ENCODE assay signal across 21 cellular contexts in the genomic region with DNA sequence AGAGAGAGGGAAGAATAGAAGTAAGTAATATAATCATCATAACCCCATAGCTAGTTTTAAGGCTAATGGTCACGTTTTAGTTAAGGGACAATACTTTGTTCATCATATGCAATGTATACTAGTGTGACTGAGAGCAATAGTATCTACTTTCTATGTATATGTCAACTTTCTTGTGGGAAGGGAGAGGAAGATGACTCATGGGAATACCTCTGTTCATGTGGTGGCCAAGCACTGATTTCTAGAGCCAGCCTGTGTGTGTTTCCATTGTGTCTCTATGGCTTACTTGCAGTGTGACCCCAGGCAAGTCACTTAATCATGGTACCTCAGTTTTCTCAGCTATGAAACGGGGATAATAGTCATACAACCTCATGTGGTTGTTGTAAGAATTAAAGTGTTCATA.
DNase-seq lines count a peak whose midpoint lies in the region; ATAC-seq, FAIRE-seq and TF ChIP-seq lines count a peak whose summit lies in the region.
"Had no signal": no experiment of that assay in that cellular context is flagged by ENCODE, and none has a peak within 500 bp of the region (broad histone marks: within the 10 kb centered on the region; RNA-seq: fewer than 3 reads in every experiment).

No MANE protein-coding gene starts in this region.

- H3K4me3 Mint-ChIP-seq in astrocyte (ENCODE audit: unreplicated experiment) (no peak overlapping the region), Caco-2 (ENCODE audit: unreplicated experiment) (no peak overlapping the region)
- H3K4me3 Mint-ChIP-seq: activated T-cell treated with anti-CD3 and anti-CD28 coated beads, Interleukin-2, amount 50 U/mL, for 4 hours; dendritic cell treated with granulocyte-macrophage colony-stimulating factor and Interleukin-4, amounts not matched to agents 40 ng/mL and 50 ng/mL, for 4 days; stimulated activated naive B cell treated with anti-CD40 and anti-IgM and Interleukin-4, amounts not matched to agents 10 μg/mL and 1 μg/mL and 100 μg/mL, for 72 hours; type B pancreatic cell had no signal

- H3K9me2 ChIP-seq in Karpas-422 (replicated peaks; ENCODE audit: insufficient read depth, low read length) = no peaks in the 10 kb centered on the region

- H3K4me3 ChIP-seq in AG04450 (ENCODE audit: low read depth, low read length) (no peak overlapping the region), astrocyte (ENCODE audit: insufficient read depth, low read depth, low read length) (no peak overlapping the region), Caco-2 (ENCODE audit: low read depth, low read length) (no peak overlapping the region), Karpas-422 (ENCODE audit: low read length) (no peak overlapping the region)
- H3K4me3 ChIP-seq: adrenal gland, esophagus muscularis mucosa, ovary, spleen had no signal

- no TSS peak for BruUV-seq in Caco-2 (replicated peaks; lab: Mats Ljungman, UMichigan)

- no peak for ATAC-seq in GM21367 (IDR thresholded peaks at IDR 0.05; ENCODE audit: unreplicated experiment)
- ATAC-seq: activated T-cell treated with anti-CD3 and anti-CD28 coated beads, Interleukin-2, amount 50 U/mL, for 4 hours; left ventricle myocardium superior; stimulated activated naive B cell treated with anti-CD40 and anti-IgM and Interleukin-4, amounts not matched to agents 10 μg/mL and 1 μg/mL and 100 μg/mL, for 72 hours had no signal

- intact Hi-C loops in Caco-2 (cut with micrococcal nuclease; ENCODE audit: unreplicated experiment) = no loop called here

- DNase-seq in AG04450 (ENCODE audit: low read depth, low spot score) (peak; percentile 2), HT1080 (ENCODE audit: low read depth) (peak; percentile 90), astrocyte (ENCODE audit: low read depth) (peak; percentile 82), foreskin melanocyte (peak; percentile 66), Caco-2 (no peak), Karpas-422 (no peak), cerebellar nuclear complex (lab: John Stamatoyannopoulos, UW) (no peak)
- DNase-seq: activated CD4-positive, alpha-beta T cell treated with anti-CD3 and anti-CD28 coated beads, Interleukin-2, amount 50 U/mL, for 48 hours; activated T-cell treated with anti-CD3 and anti-CD28 coated beads, Interleukin-2, amount 50 U/mL, for 4 hours; adrenal gland; COR-L47; KBM-7; left ventricle myocardium superior; NCI-H1694; ovary; spleen; stimulated activated naive B cell treated with anti-CD40 and anti-IgM and Interleukin-4, amounts not matched to agents 10 μg/mL and 1 μg/mL and 100 μg/mL, for 72 hours had no signal

- H3K9me3 ChIP-seq in AG04450 (ENCODE audit: control insufficient read depth, insufficient read depth, low read length) = no peaks in the 10 kb centered on the region
- H3K9me3 ChIP-seq in astrocyte (ENCODE audit: insufficient read depth, low read depth, low read length) = no peaks in the 10 kb centered on the region
- no peaks in the 10 kb centered on the region for H3K9me3 ChIP-seq in Caco-2
- no peaks in the 10 kb centered on the region for H3K9me3 ChIP-seq in Karpas-422 (ENCODE audit: low read length)
- H3K9me3 ChIP-seq: adrenal gland, esophagus muscularis mucosa, ovary had no signal

- H3K9me3 Mint-ChIP-seq in astrocyte (ENCODE audit: unreplicated experiment) = no peaks in the 10 kb centered on the region
- H3K9me3 Mint-ChIP-seq in Caco-2 (ENCODE audit: unreplicated experiment) = no peaks in the 10 kb centered on the region
- H3K9me3 Mint-ChIP-seq: type B pancreatic cell had no signal

- H3K27me3 ChIP-seq in AG04450 (ENCODE audit: control insufficient read depth, insufficient read depth, low read length) (no peaks in the 10 kb centered on the region), astrocyte (ENCODE audit: insufficient read depth, low read length) (no peaks in the 10 kb centered on the region), Caco-2 (replicated peaks; ENCODE audit: control insufficient read depth, insufficient read depth, low read length) (no peaks in the 10 kb centered on the region), Karpas-422 (ENCODE audit: low read length) (no peaks in the 10 kb centered on the region)
- H3K27me3 ChIP-seq: adrenal gland, esophagus muscularis mucosa, ovary, spleen had no signal

- TF ChIP-seq CTCF in AG04450 (IDR thresholded peaks at IDR 0.05; ENCODE audit: low read depth, low read length) = no peak
- no peak for TF ChIP-seq CTCF in astrocyte (IDR thresholded peaks at IDR 0.05; ENCODE audit: insufficient read depth, low read depth, low read length)
- TF ChIP-seq CTCF in Caco-2 (IDR thresholded peaks at IDR 0.05; ENCODE audit: insufficient read depth in 1 of 2, low read depth in 1 of 2, low read length in 1 of 2, severe bottlenecking in 1 of 2, unreplicated experiment in 1 of 2) = no peak

- H3K4me1 ChIP-seq in astrocyte (ENCODE audit: insufficient read depth, low read length) = no peaks in the 10 kb centered on the region
- H3K4me1 ChIP-seq in Caco-2 = no peaks in the 10 kb centered on the region
- H3K4me1 ChIP-seq in Karpas-422 (ENCODE audit: low read length) = no peaks in the 10 kb centered on the region
- H3K4me1 ChIP-seq: adrenal gland, esophagus muscularis mucosa, spleen had no signal

- H3K9ac ChIP-seq in astrocyte (ENCODE audit: low read length) (no peak overlapping the region), Karpas-422 (ENCODE audit: low read length) (no peak overlapping the region)

- H3K4me2 ChIP-seq in astrocyte (ENCODE audit: low read length) = no peak overlapping the region
- no peak overlapping the region for H3K4me2 ChIP-seq in Karpas-422 (ENCODE audit: low read depth, low read length, poor library complexity, severe bottlenecking)

- H3K27ac Mint-ChIP-seq in astrocyte (ENCODE audit: unreplicated experiment) (no peak overlapping the region), Caco-2 (ENCODE audit: unreplicated experiment) (no peak overlapping the region)
- H3K27ac Mint-ChIP-seq: dendritic cell treated with granulocyte-macrophage colony-stimulating factor and Interleukin-4, amounts not matched to agents 40 ng/mL and 50 ng/mL, for 4 days; stimulated activated naive B cell treated with anti-CD40 and anti-IgM and Interleukin-4, amounts not matched to agents 10 μg/mL and 1 μg/mL and 100 μg/mL, for 72 hours; type B pancreatic cell had no signal

- CTCF ChIA-PET in AG04450 (lab: Charles Lee) = no interaction called here
- CTCF ChIA-PET in Caco-2 (lab: Charles Lee) = no interaction called here

- no peak overlapping the region for H3K27ac ChIP-seq in AG04450 (ENCODE audit: low read depth, low read length)
- H3K27ac ChIP-seq in astrocyte (ENCODE audit: low read depth, low read length) = no peak overlapping the region
- H3K27ac ChIP-seq in Karpas-422 (ENCODE audit: low read length) = no peak overlapping the region
- H3K27ac ChIP-seq: adrenal gland, esophagus muscularis mucosa, ovary, spleen had no signal

- no peaks in the 10 kb centered on the region for H3K79me2 ChIP-seq in astrocyte (ENCODE audit: insufficient read depth, low read length)
- no peaks in the 10 kb centered on the region for H3K79me2 ChIP-seq in Karpas-422 (ENCODE audit: low read length)

- peaks cover 6% of the 10 kb centered on the region for H3K4me1 Mint-ChIP-seq in astrocyte (ENCODE audit: low read depth, unreplicated experiment)
- H3K4me1 Mint-ChIP-seq in Caco-2 (ENCODE audit: low read depth, unreplicated experiment) = no peaks in the 10 kb centered on the region
- H3K4me1 Mint-ChIP-seq: stimulated activated naive B cell treated with anti-CD40 and anti-IgM and Interleukin-4, amounts not matched to agents 10 μg/mL and 1 μg/mL and 100 μg/mL, for 72 hours had no signal

- H3K27me3 Mint-ChIP-seq in astrocyte (ENCODE audit: low read depth, unreplicated experiment) (no peaks in the 10 kb centered on the region), Caco-2 (ENCODE audit: insufficient read depth, unreplicated experiment) (no peaks in the 10 kb centered on the region)
- H3K27me3 Mint-ChIP-seq: dendritic cell treated with granulocyte-macrophage colony-stimulating factor and Interleukin-4, amounts not matched to agents 40 ng/mL and 50 ng/mL, for 4 days; stimulated activated naive B cell treated with anti-CD40 and anti-IgM and Interleukin-4, amounts not matched to agents 10 μg/mL and 1 μg/mL and 100 μg/mL, for 72 hours; type B pancreatic cell had no signal

- H2AFZ ChIP-seq in astrocyte (ENCODE audit: low read depth, low read length) (no peak overlapping the region), Karpas-422 (ENCODE audit: low read length) (no peak overlapping the region)

- H4K20me1 ChIP-seq in astrocyte (ENCODE audit: insufficient read depth, low read length) = no peaks in the 10 kb centered on the region
- no peaks in the 10 kb centered on the region for H4K20me1 ChIP-seq in Karpas-422 (ENCODE audit: insufficient read depth, low read depth, low read length)

- no peaks in the 10 kb centered on the region for H3K36me3 ChIP-seq in astrocyte (ENCODE audit: insufficient read depth, low read length)
- no peaks in the 10 kb centered on the region for H3K36me3 ChIP-seq in Caco-2 (ENCODE audit: control insufficient read depth, insufficient read depth, low read length)
- H3K36me3 ChIP-seq in Karpas-422 (ENCODE audit: insufficient read depth, low read length) = no peaks in the 10 kb centered on the region
- H3K36me3 ChIP-seq: adrenal gland, esophagus muscularis mucosa, ovary, spleen had no signal

- no peak for FAIRE-seq in astrocyte (lab: Jason Lieb, UNC)

- H3K36me3 Mint-ChIP-seq in astrocyte (ENCODE audit: low read depth, unreplicated experiment) (no peaks in the 10 kb centered on the region), Caco-2 (ENCODE audit: insufficient read depth, unreplicated experiment) (no peaks in the 10 kb centered on the region)
- H3K36me3 Mint-ChIP-seq: type B pancreatic cell had no signal

- POLR2A ChIA-PET in AG04450 (lab: Yijun Ruan, JAX) (no interaction called here), Caco-2 (lab: Charles Lee) (no interaction called here)

Comparison
In these comparisons a context has a peak if more than half of its experiments do, and no peak if none do; other contexts are left out.
1. DNase-seq: peak in AG04450 (single experiment), HT1080 (single experiment), astrocyte (single experiment) and foreskin melanocyte (single experiment); none in Caco-2 (0 of 2), Karpas-422 (single experiment) and cerebellar nuclear complex (0 of 2).